1 cellular context compared by ENCODE assay signal in the genomic region with DNA sequence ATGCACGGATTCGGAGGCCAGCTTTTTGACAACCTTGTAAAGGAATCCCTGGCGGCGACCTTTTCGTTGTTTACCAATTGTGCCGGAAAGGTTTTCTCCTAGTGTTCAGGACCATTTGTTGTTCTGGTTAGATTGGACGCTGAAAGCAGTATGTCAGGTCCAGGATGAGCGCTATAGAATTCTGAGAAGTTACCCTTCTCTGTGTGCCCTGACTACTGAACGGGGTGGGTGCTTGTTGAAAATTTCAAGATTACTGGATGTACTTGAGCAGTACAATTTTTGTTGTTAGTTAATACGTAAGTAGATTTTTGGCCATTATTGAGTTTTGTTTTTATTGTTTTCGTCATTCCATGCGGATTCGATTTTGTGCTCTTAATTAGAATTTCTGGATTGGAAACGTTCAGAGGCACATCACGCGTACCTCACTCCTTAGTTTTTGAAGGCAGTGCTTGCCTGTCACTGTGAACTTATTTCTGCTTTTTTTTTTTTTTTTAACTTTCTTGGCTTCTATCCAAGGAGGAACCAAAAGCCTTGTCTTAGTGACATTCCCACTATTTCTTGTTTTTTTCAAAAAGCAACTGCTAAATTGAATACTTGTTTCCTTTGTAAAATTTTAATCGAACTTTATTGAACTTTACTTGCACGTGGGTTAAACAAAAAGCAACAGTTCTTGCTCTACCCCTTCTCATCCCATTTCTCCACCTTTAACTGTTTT.
TF ChIP-seq lines count a peak whose summit lies in the region.

No MANE protein-coding gene starts in this region.

TF ChIP-seq in HepG2, 621 proteins besides CTCF, POLR2A, EP300 and RAD21 (continued from another document):
- TF ChIP-seq, protein P1, sequence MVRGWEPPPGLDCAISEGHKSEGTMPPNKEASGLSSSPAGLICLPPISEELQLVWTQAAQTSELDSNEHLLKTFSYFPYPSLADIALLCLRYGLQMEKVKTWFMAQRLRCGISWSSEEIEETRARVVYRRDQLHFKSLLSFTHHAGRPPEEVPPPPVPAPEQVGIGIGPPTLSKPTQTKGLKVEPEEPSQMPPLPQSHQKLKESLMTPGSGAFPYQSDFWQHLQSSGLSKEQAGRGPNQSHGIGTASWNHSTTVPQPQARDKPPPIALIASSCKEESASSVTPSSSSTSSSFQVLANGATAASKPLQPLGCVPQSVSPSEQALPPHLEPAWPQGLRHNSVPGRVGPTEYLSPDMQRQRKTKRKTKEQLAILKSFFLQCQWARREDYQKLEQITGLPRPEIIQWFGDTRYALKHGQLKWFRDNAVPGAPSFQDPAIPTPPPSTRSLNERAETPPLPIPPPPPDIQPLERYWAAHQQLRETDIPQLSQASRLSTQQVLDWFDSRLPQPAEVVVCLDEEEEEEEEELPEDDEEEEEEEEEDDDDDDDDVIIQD (CRISPR knock-in tag; IDR thresholded peaks at IDR 0.05; ENCODE audit: low read depth) = 0 out of 2 replicates have a peak, but pooled peaks have one; percentile 4
- TF ChIP-seq ZEB1 (IDR thresholded peaks at IDR 0.05; ENCODE audit: insufficient replicate concordance, low read depth) = peak; percentile 7
- TF ChIP-seq, protein P2, sequence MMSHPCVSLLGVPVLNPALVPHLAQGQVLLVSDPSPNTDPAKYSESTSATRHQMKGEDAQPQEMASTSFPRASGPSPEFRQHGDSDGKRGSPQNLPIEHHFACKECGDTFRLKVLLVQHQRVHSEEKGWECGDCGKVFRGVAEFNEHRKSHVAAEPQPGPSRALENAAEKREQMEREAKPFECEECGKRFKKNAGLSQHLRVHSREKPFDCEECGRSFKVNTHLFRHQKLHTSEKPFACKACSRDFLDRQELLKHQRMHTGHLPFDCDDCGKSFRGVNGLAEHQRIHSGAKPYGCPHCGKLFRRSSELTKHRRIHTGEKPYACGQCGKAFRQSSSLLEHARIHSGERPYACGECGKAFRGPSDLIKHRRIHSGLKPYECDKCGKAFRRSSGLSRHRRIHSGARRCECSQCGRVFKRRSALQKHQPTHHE (CRISPR knock-in tag; IDR thresholded peaks at IDR 0.05; ENCODE audit: borderline replicate concordance) = peak; percentile 10; the same call in 1 of the 2 replicates
- no peak for TF ChIP-seq GABPA (IDR thresholded peaks at IDR 0.05; ENCODE audit: low read depth, low read length)
- no peak for TF ChIP-seq GABPA (CRISPR knock-in tag; IDR thresholded peaks at IDR 0.05; ENCODE audit: low read depth)
- no peak for TF ChIP-seq ZNF160 (CRISPR knock-in tag; IDR thresholded peaks at IDR 0.05)
- no peak for TF ChIP-seq ZNF567 (CRISPR knock-in tag; IDR thresholded peaks at IDR 0.05; ENCODE audit: borderline replicate concordance)
- peak; percentile 83; the same call in 1 of the 2 replicates for TF ChIP-seq ZNF33A (CRISPR knock-in tag; IDR thresholded peaks at IDR 0.05; ENCODE audit: borderline replicate concordance)
- no peak for TF ChIP-seq SP5 (CRISPR knock-in tag; IDR thresholded peaks at IDR 0.05; ENCODE audit: borderline replicate concordance, low read depth)
- TF ChIP-seq SOX6 (IDR thresholded peaks at IDR 0.05) = no peak
- peak; percentile 61; the same call in 1 of the 2 replicates for TF ChIP-seq SOX6 (CRISPR knock-in tag; IDR thresholded peaks at IDR 0.05)
- no peak for TF ChIP-seq KLF11 (CRISPR knock-in tag; IDR thresholded peaks at IDR 0.05)
- TF ChIP-seq SNAI1 (CRISPR knock-in tag; IDR thresholded peaks at IDR 0.05; ENCODE audit: borderline replicate concordance) = 0 out of 2 replicates have a peak, but pooled peaks have one; percentile 63
- no peak for TF ChIP-seq ZNF780A (CRISPR knock-in tag; IDR thresholded peaks at IDR 0.05)
- TF ChIP-seq ZNF501 (CRISPR knock-in tag; IDR thresholded peaks at IDR 0.05) = 0 out of 2 replicates have a peak, but pooled peaks have one; percentile 3
- TF ChIP-seq ZNF234 (CRISPR knock-in tag; conservative IDR thresholded peaks at IDR 0.05) = 0 out of 2 replicates have a peak, but pooled peaks have one; percentile 3
- TF ChIP-seq, protein P3, sequence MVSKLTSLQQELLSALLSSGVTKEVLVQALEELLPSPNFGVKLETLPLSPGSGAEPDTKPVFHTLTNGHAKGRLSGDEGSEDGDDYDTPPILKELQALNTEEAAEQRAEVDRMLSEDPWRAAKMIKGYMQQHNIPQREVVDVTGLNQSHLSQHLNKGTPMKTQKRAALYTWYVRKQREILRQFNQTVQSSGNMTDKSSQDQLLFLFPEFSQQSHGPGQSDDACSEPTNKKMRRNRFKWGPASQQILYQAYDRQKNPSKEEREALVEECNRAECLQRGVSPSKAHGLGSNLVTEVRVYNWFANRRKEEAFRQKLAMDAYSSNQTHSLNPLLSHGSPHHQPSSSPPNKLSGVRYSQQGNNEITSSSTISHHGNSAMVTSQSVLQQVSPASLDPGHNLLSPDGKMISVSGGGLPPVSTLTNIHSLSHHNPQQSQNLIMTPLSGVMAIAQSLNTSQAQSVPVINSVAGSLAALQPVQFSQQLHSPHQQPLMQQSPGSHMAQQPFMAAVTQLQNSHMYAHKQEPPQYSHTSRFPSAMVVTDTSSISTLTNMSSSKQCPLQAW (CRISPR knock-in tag; IDR thresholded peaks at IDR 0.05) = peak; percentile 78; the same call in 1 of the 2 replicates
TF ChIP-seq in HepG2: peak in this region for 40.
